ENCODE assay signal across 10 cellular contexts in the genomic region with DNA sequence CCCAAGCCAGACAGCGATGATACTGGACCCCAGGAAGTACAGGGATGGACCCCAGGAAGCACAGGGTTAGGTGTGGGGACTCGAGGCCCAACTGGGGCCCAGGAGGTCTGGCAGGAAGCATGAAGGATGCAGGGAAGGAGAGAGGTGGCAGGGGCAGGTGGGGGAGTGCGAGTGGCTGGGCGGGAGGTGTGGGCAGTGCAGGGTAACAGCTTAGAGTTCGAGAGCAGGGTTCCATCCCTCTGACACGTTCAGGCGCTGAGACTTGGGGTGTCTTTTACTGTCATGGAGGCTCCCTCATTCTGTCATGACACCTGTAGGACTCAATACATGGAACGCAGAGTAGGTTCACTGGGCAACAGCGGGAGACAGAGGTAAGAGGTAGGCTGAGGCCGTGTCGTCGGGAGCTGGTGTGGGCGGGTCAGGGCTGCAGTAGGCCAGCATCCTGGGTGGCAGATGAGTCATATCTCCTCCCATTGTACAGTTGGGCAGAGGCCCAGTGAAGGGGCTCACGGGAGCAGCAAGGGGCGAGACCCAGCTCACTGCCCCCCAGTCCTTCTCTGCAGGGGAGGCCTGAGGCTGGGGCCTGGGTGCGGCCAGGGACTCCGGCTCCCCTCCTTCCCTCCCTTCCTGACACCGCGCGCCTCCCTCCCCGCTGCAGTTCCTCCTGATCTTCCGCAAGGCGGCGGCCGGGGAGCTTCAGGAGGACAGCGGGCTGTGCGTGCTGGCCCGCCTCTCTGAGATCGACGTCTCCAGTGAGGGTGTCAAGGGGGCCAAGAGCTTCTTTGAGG. TPM values are rescaled to one million over a fixed set of nuclear protein-coding genes. Genes with fewer than 3 reads are reported as not detected.
DNase-seq lines count a peak whose midpoint lies in the region; TF ChIP-seq lines count a peak whose summit lies in the region.
"Had no signal": no experiment of that assay in that cellular context is flagged by ENCODE, and none has a peak within 500 bp of the region (broad histone marks: within the 10 kb centered on the region; RNA-seq: fewer than 3 reads in every experiment).

No MANE protein-coding gene starts in this region.

- H3K27me3 Mint-ChIP-seq in CD8-positive, alpha-beta memory T cell, result no peaks in the 10 kb centered on the region
- H3K27me3 Mint-ChIP-seq in endodermal cell (ENCODE audit: insufficient read depth), result no peaks in the 10 kb centered on the region
- H3K27me3 Mint-ChIP-seq in nephron progenitor cell (ENCODE audit: low read depth, poor library complexity), result no peaks in the 10 kb centered on the region

- 89 to 91% methylated on average over 24 to 30 of the region's 30 CpGs for WGBS in endodermal cell (ENCODE audit: insufficient coverage in 1 of 2, insufficient read length in 1 of 2), 2 experiments

- H3K4me3 Mint-ChIP-seq in CD8-positive, alpha-beta memory T cell, result peak overlapping the region in 1 of 7 donors; percentile 20
- no peak overlapping the region for H3K4me3 Mint-ChIP-seq in endodermal cell
- H3K4me3 Mint-ChIP-seq in nephron progenitor cell, result no peak overlapping the region
- H3K4me3 Mint-ChIP-seq: T-helper 1 cell treated with Interleukin-12 subunit alpha and Interleukin-12 subunit beta and Interleukin-4 antibody, amounts not matched to agents 30 μg/mL and 1 μg/mL, for 36 hours had no signal

- no peaks in the 10 kb centered on the region for H3K4me1 ChIP-seq in CD8-positive, alpha-beta memory T cell (ENCODE audit: insufficient read depth, low read length)
- no peaks in the 10 kb centered on the region for H3K4me1 ChIP-seq in endodermal cell (ENCODE audit: control insufficient read depth, insufficient read depth, low read length)
- no peaks in the 10 kb centered on the region for H3K4me1 ChIP-seq in BE2C

- TF ChIP-seq CTCF in RWPE1 (conservative IDR thresholded peaks at IDR 0.05; ENCODE audit: low read depth), result no peak
- TF ChIP-seq CTCF in endodermal cell (conservative IDR thresholded peaks at IDR 0.05), result no peak
- TF ChIP-seq CTCF in nephron progenitor cell (IDR thresholded peaks at IDR 0.05), result no peak
- TF ChIP-seq CTCF in BE2C (IDR thresholded peaks at IDR 0.05; ENCODE audit: low read depth, low read length), result no peak

- H3K4me1 Mint-ChIP-seq in CD8-positive, alpha-beta memory T cell, result peaks cover 9 to 13% (median 11%) of the 10 kb centered on the region in 3 donors
- H3K4me1 Mint-ChIP-seq in endodermal cell, result no peaks in the 10 kb centered on the region
- H3K4me1 Mint-ChIP-seq in nephron progenitor cell, result peaks cover 24% of the 10 kb centered on the region

- peak overlapping the region; percentile 56 to 91 (median 86) for H3K27ac Mint-ChIP-seq in CD8-positive, alpha-beta memory T cell
- peak overlapping the region; percentile 64 for H3K27ac Mint-ChIP-seq in endodermal cell
- H3K27ac Mint-ChIP-seq in nephron progenitor cell, result peak overlapping the region; percentile 71

- H3K9me3 Mint-ChIP-seq in CD8-positive, alpha-beta memory T cell, result no peaks in the 10 kb centered on the region
- H3K9me3 Mint-ChIP-seq in endodermal cell (peaks cover 1% of the 10 kb centered on the region), nephron progenitor cell (peaks cover 1% of the 10 kb centered on the region)
- H3K9me3 Mint-ChIP-seq: T-helper 1 cell treated with Interleukin-12 subunit alpha and Interleukin-12 subunit beta and Interleukin-4 antibody, amounts not matched to agents 30 μg/mL and 1 μg/mL, for 36 hours had no signal

- H3K9me3 ChIP-seq in CD8-positive, alpha-beta memory T cell (ENCODE audit: low read length), result no peaks in the 10 kb centered on the region
- H3K9me3 ChIP-seq in endodermal cell (ENCODE audit: control insufficient read depth, low read length) (no peaks in the 10 kb centered on the region), BE2C (no peaks in the 10 kb centered on the region)

- H3K4me3 ChIP-seq in CD8-positive, alpha-beta memory T cell (ENCODE audit: low read length), result no peak overlapping the region
- H3K4me3 ChIP-seq in endodermal cell (ENCODE audit: low read length) (no peak overlapping the region), BE2C (ENCODE audit: low read depth, low read length) (no peak overlapping the region)

- H3K9ac ChIP-seq in endodermal cell (ENCODE audit: extremely low read depth, low read length, poor library complexity, severe bottlenecking), result no peak overlapping the region

- peaks cover 0 to 62% (median 8%) of the 10 kb centered on the region in 3 donors for H3K36me3 Mint-ChIP-seq in CD8-positive, alpha-beta memory T cell
- H3K36me3 Mint-ChIP-seq in endodermal cell (ENCODE audit: low read depth), result peaks cover 28% of the 10 kb centered on the region
- H3K36me3 Mint-ChIP-seq in nephron progenitor cell (ENCODE audit: low read depth), result no peaks in the 10 kb centered on the region

- no peak overlapping the region for H3K27ac ChIP-seq in CD8-positive, alpha-beta memory T cell (ENCODE audit: low read depth, low read length)
- H3K27ac ChIP-seq in RWPE1 (peak overlapping the region; percentile 50), endodermal cell (ENCODE audit: low read depth, low read length) (no peak overlapping the region)

- DNase-seq in CD8-positive, alpha-beta memory T cell, result no peak
- no peak for DNase-seq in RWPE1 (ENCODE audit: low spot score)
- no peak for DNase-seq in endodermal cell
- DNase-seq in nephron progenitor cell, result no peak
- DNase-seq in stimulated activated naive CD4-positive, alpha-beta T cell treated with Interleukin-2 at 50 U/mL for 16 hours (lab: John Stamatoyannopoulos, UW), result no peak
- DNase-seq in BE2C, result no peak
- DNase-seq in NCI-H1694 treated with DMSO at 0.1 percent for 48 hours (lab: John Stamatoyannopoulos, UW), result no peak
- DNase-seq in DMS153 (lab: John Stamatoyannopoulos, UW), result no peak
- DNase-seq: DND-41 had no signal

- POLR2A ChIA-PET in CD8-positive, alpha-beta memory T cell (lab: Charles Lee), result interaction anchor here (0.6 kb wide), 1 partner anchor 15 kb away, joined by 4 read pairs; no protein-coding TSS in a partner anchor
- POLR2A ChIA-PET in RWPE1 (lab: Yijun Ruan, JAX; ENCODE audit: low non-redundant PET), result no interaction called here

- H3K27me3 ChIP-seq in CD8-positive, alpha-beta memory T cell (ENCODE audit: insufficient read depth, low read length, poor library complexity, severe bottlenecking), result no peaks in the 10 kb centered on the region
- H3K27me3 ChIP-seq in endodermal cell (ENCODE audit: control insufficient read depth, insufficient read depth, low read length, poor library complexity, severe bottlenecking), result no peaks in the 10 kb centered on the region
- no peaks in the 10 kb centered on the region for H3K27me3 ChIP-seq in BE2C

- CTCF ChIA-PET in CD8-positive, alpha-beta memory T cell (lab: Charles Lee), result interaction anchor here (9.6 kb wide), 1 partner anchor 103 kb away, joined by 98 read pairs; no protein-coding TSS in a partner anchor
- CTCF ChIA-PET in RWPE1 (lab: Yijun Ruan, JAX), result interaction anchor here (0.6 to 2.5 kb wide), 2 partner anchors 103 to 368 kb away, joined by 4 to 13 read pairs; no protein-coding TSS in a partner anchor

- peaks cover 15% of the 10 kb centered on the region for H3K36me3 ChIP-seq in CD8-positive, alpha-beta memory T cell (ENCODE audit: insufficient read depth, low read length)
- H3K36me3 ChIP-seq in endodermal cell (ENCODE audit: control insufficient read depth, insufficient read depth, low read length), result peaks cover 13% of the 10 kb centered on the region
- H3K36me3 ChIP-seq in BE2C, result no peaks in the 10 kb centered on the region

RNA-seq across cellular contexts. Expression of a gene that starts 11.6 kb away (rescaled TPM):
- not detected for total RNA-seq in CD8-positive, alpha-beta memory T cell
- not detected for polyA plus RNA-seq in CD8-positive, alpha-beta memory T cell
- not detected for total RNA-seq in endodermal cell
- polyA plus RNA-seq in endodermal cell (2013, experiment 1 of 2), result not detected
- not detected for polyA plus RNA-seq in endodermal cell (2013, experiment 2 of 2)
- polyA plus RNA-seq in BE2C (2012; ENCODE audit: insufficient read depth, insufficient read length, low read depth), result not detected

RNA-seq across cellular contexts. Expression of a gene that starts 17.0 kb away (rescaled TPM):
- total RNA-seq in CD8-positive, alpha-beta memory T cell, result 10 to 100 TPM; 64.7 to 67.9 TPM
- polyA plus RNA-seq in CD8-positive, alpha-beta memory T cell, result 154 TPM
- 10 to 100 TPM; 36.7 to 47.6 TPM for total RNA-seq in endodermal cell
- polyA plus RNA-seq in endodermal cell (2013, experiment 1 of 2), result 20.3 TPM
- 20.0 TPM for polyA plus RNA-seq in endodermal cell (2013, experiment 2 of 2)
- polyA plus RNA-seq in BE2C (2012; ENCODE audit: insufficient read depth, insufficient read length, low read depth), result 8.8 TPM

RNA-seq across cellular contexts. Expression of a gene that starts 29.8 kb away (rescaled TPM):
- not detected for total RNA-seq in CD8-positive, alpha-beta memory T cell
- not detected for polyA plus RNA-seq in CD8-positive, alpha-beta memory T cell
- total RNA-seq in endodermal cell, result not detected
- not detected for polyA plus RNA-seq in endodermal cell (2013, experiment 1 of 2)
- polyA plus RNA-seq in endodermal cell (2013, experiment 2 of 2), result not detected
- not detected for polyA plus RNA-seq in BE2C (2012; ENCODE audit: insufficient read depth, insufficient read length, low read depth)

RNA-seq across cellular contexts. Expression of a gene that starts 49.2 kb away (rescaled TPM):
- total RNA-seq in CD8-positive, alpha-beta memory T cell, result not detected
- not detected for polyA plus RNA-seq in CD8-positive, alpha-beta memory T cell
- not detected for total RNA-seq in endodermal cell
- not detected for polyA plus RNA-seq in endodermal cell (2013, experiment 1 of 2)
- not detected for polyA plus RNA-seq in endodermal cell (2013, experiment 2 of 2)
- polyA plus RNA-seq in BE2C (2012; ENCODE audit: insufficient read depth, insufficient read length, low read depth), result not detected
